7 cellular contexts compared by ENCODE assay signal in genomic region chr10:2957785-2958184, GRCh38.
"Had no signal": no experiment of that assay in that cellular context is flagged by ENCODE, and none has a peak within 500 bp of the region (broad histone marks: within the 10 kb centered on the region; RNA-seq: fewer than 3 reads in every experiment).

No MANE protein-coding gene starts in this region.

- ATAC-seq: GM23338 had no signal

- H3K27ac Mint-ChIP-seq: GM23338, H9, IgD-negative memory B cell had no signal

- H3K36me3 Mint-ChIP-seq: IgD-negative memory B cell had no signal

- FAIRE-seq: H1, H54, HTR-8/SVneo had no signal

- H3K4me3 ChIP-seq: GM23338 had no signal

- H3K4me1 Mint-ChIP-seq: GM23338 had no signal

- DNase-seq: H9, HCEC 1CT had no signal

- H3K4me3 Mint-ChIP-seq: GM23338, H9, IgD-negative memory B cell had no signal
